ENCODE assay signal across 25 cellular contexts in genomic region chr10:24305551-24306506, GRCh38.
DNase-seq lines count a peak whose midpoint lies in the region; ATAC-seq, FAIRE-seq and TF ChIP-seq lines count a peak whose summit lies in the region.
"Had no signal": no experiment of that assay in that cellular context is flagged by ENCODE, and none has a peak within 500 bp of the region (broad histone marks: within the 10 kb centered on the region; RNA-seq: fewer than 3 reads in every experiment).

No MANE protein-coding gene starts in this region.

- ATAC-seq in gastrocnemius medialis (peak in 1 of 2 donors; percentile 1), GM21576 (IDR thresholded peaks at IDR 0.05; ENCODE audit: unreplicated experiment) (no peak)
- ATAC-seq: stimulated activated naive B cell treated with anti-CD40 and anti-IgM and Interleukin-4, amounts not matched to agents 10 μg/mL and 1 μg/mL and 100 μg/mL, for 72 hours; WTC11 had no signal

- no peak for TF ChIP-seq POLR2A in GM12892 (IDR thresholded peaks at IDR 0.05; ENCODE audit: low read depth, low read length)
- TF ChIP-seq POLR2A in gastrocnemius medialis (IDR thresholded peaks at IDR 0.05) = no peak

- FAIRE-seq in GM12892 (lab: Jason Lieb, UNC) = peak; percentile 14
- FAIRE-seq: endometrium had no signal

- TF ChIP-seq CTCF in coronary artery (IDR thresholded peaks at IDR 0.05) (no peak), gastrocnemius medialis (IDR thresholded peaks at IDR 0.05 in 4 of 5, conservative IDR thresholded peaks at IDR 0.05 in 1 of 5) (no peak)

- no peaks in the 10 kb centered on the region for H3K36me3 ChIP-seq in gastrocnemius medialis
- H3K36me3 ChIP-seq: spleen, vagina had no signal

- no peaks in the 10 kb centered on the region for H3K9me3 ChIP-seq in gastrocnemius medialis
- H3K9me3 ChIP-seq: spleen, testis, vagina had no signal

- H3K4me3 ChIP-seq in coronary artery = peak overlapping the region; percentile 41
- H3K4me3 ChIP-seq in gastrocnemius medialis = peak overlapping the region in 1 of 4 donors; percentile 19
- H3K4me3 ChIP-seq: spleen, testis, vagina had no signal

- DNase-seq in GM12892 (ENCODE audit: insufficient read length) (no peak), M059J (ENCODE audit: low read depth) (peak; percentile 0), coronary artery (ENCODE audit: low spot score) (no peak), gastrocnemius medialis (no peak), cortex of kidney (lab: John Stamatoyannopoulos, UW) (no peak)
- no peak for DNase-seq in stimulated activated naive CD4-positive, alpha-beta T cell (lab: John Stamatoyannopoulos, UW)
- DNase-seq: Calu3; HCEC 1CT; left cardiac atrium; mesenchymal stem cell; NCI-H1105 treated with DMSO at 0.1 percent for 48 hours; NCI-H2029; NCI-H2227 treated with DMSO at 0.1 percent for 48 hours; NCI-H82; spleen; stimulated activated CD4-positive, alpha-beta T cell treated with anti-CD3 and anti-CD28 coated beads, Interleukin-4, amount 100 ng/mL, for 24 hours; stimulated activated naive B cell treated with anti-CD40 and anti-IgM and Interleukin-4, amounts not matched to agents 10 μg/mL and 1 μg/mL and 100 μg/mL, for 72 hours; T-helper 9 cell; testis had no signal

- intact Hi-C loops in gastrocnemius medialis (cut with DNase I; ENCODE audit: low total_unique reads) = loop anchor here (2.0 to 5.0 kb wide), 4 partner anchors 49 to 161 kb away; no protein-coding TSS in a partner anchor

- H3K27me3 ChIP-seq in gastrocnemius medialis = no peaks in the 10 kb centered on the region
- H3K27me3 ChIP-seq: spleen, testis, vagina had no signal

- in situ Hi-C loops in gastrocnemius medialis (cut with MboI; ENCODE audit: low sequenced_read_pairs in 4 of 4) = no loop called here

- H3K4me1 ChIP-seq in gastrocnemius medialis = peaks cover 66 to 68% of the 10 kb centered on the region in 2 donors
- H3K4me1 ChIP-seq: spleen had no signal

- H3K27ac ChIP-seq in coronary artery (peak overlapping the region in 1 of 2 donors; percentile 71), gastrocnemius medialis (peak overlapping the region; percentile 88 to 96 (median 95))
- H3K27ac ChIP-seq: C4-2B, HL-60, vagina had no signal
